In genomic region chr6:88044530-88044929, GRCh38 we compare ENCODE assay signal across 37 cellular contexts. TPM values are rescaled to one million over a fixed set of nuclear protein-coding genes. Genes with fewer than 3 reads are reported as not detected.
"Had no signal": no experiment of that assay in that cellular context is flagged by ENCODE, and none has a peak within 500 bp of the region (broad histone marks: within the 10 kb centered on the region; RNA-seq: fewer than 3 reads in every experiment).

No MANE protein-coding gene starts in this region.

- H3K27ac ChIP-seq: adrenal gland, body of pancreas, brain microvascular endothelial cell, breast epithelium, VCaP had no signal

- DNase-seq: activated B cell treated with CpG ODN at 0.5 μM for 24 hours; activated CD4-positive, alpha-beta memory T cell treated with anti-CD3 and anti-CD28 coated beads for 36 hours; activated CD4-positive, alpha-beta T cell treated with anti-CD3 and anti-CD28 coated beads for 4 hours; activated CD4-positive, alpha-beta T cell treated with anti-CD3 and anti-CD28 coated beads, Interleukin-2, amount 10 ng/mL, durations not matched to agents 24 days and 14 days; activated CD4-positive, alpha-beta T cell treated with anti-CD3 and anti-CD28 coated beads, Interleukin-2, amount 50 U/mL, for 1 hour; activated CD4-positive, alpha-beta T cell treated with anti-CD3 and anti-CD28 coated beads, Interleukin-2, amount 50 U/mL, for 4 hours; activated CD4-positive, CD25-positive, alpha-beta regulatory T cell treated with anti-CD3 and anti-CD28 coated beads, Interleukin-2, amount 50 U/mL, for 72 hours; activated CD8-positive, alpha-beta memory T cell treated with anti-CD3 and anti-CD28 coated beads, Interleukin-2, amount 50 U/mL, for 4 hours; activated CD8-positive, alpha-beta T cell treated with anti-CD3 and anti-CD28 coated beads for 36 hours; activated effector memory CD4-positive, alpha-beta T cell treated with anti-CD3 and anti-CD28 coated beads, Interleukin-2, amount 50 U/mL, for 16 hours; activated gamma-delta T cell treated with Interleukin-2 at 50 U/mL for 16 hours; activated naive CD4-positive, alpha-beta T cell; activated naive CD4-positive, alpha-beta T cell treated with anti-CD3 and anti-CD28 coated beads for 36 hours; activated naive CD4-positive, alpha-beta T cell treated with anti-CD3 and anti-CD28 coated beads, Interleukin-2, amount 50 U/mL, for 16 hours; activated naive CD8-positive, alpha-beta T cell treated with anti-CD3 and anti-CD28 coated beads for 36 hours; activated T-cell treated with anti-CD3 and anti-CD28 coated beads for 4 hours; activated T-cell treated with anti-CD3 and anti-CD28 coated beads, Interleukin-2, amount 50 U/mL, for 1 hour; activated T-cell treated with anti-CD3 and anti-CD28 coated beads, Interleukin-2, amount 50 U/mL, for 4 hours; activated T-cell treated with anti-CD3 and anti-CD28 coated beads, Interleukin-2, amount 50 U/mL, for 72 hours; adrenal gland; amniotic stem cell; aorta; body of pancreas; brain microvascular endothelial cell; central memory CD4-positive, alpha-beta T cell; T-helper 2 cell; T-helper 9 cell had no signal

- H3K9me3 ChIP-seq: adrenal gland, body of pancreas had no signal

- H3K36me3 Mint-ChIP-seq: activated CD4-positive, alpha-beta memory T cell treated with anti-CD3 and anti-CD28 coated beads for 36 hours had no signal

- H3K36me3 ChIP-seq: adrenal gland, brain microvascular endothelial cell, breast epithelium had no signal

- H3K4me3 ChIP-seq: adrenal gland, body of pancreas, breast epithelium had no signal

- H3K4me3 Mint-ChIP-seq: activated B cell treated with CpG ODN at 0.5 μM for 24 hours; activated CD4-positive, alpha-beta memory T cell treated with anti-CD3 and anti-CD28 coated beads for 36 hours; activated CD4-positive, alpha-beta T cell treated with anti-CD3 and anti-CD28 coated beads, Interleukin-2, amount 10 ng/mL, durations not matched to agents 24 days and 14 days; activated CD8-positive, alpha-beta T cell treated with anti-CD3 and anti-CD28 coated beads for 36 hours; activated naive CD4-positive, alpha-beta T cell treated with anti-CD3 and anti-CD28 coated beads for 36 hours; activated naive CD8-positive, alpha-beta T cell treated with anti-CD3 and anti-CD28 coated beads for 36 hours; activated T-cell treated with anti-CD3 and anti-CD28 coated beads, Interleukin-2, amount 50 U/mL, for 4 hours; activated T-cell treated with anti-CD3 and anti-CD28 coated beads, Interleukin-2, amount 50 U/mL, for 72 hours; activated T-helper 1 cell treated with anti-CD3 and anti-CD28 coated beads, Interleukin-12 subunit alpha, Interleukin-12 subunit beta, Interleukin-2, Interleukin-4 antibody, amounts not matched to agents 30 ng/mL and 10 ng/mL and 1 ng/mL, durations not matched to agents 14 hours and 24 hours and 36 hours; activated T-helper 17 cell treated with anti-CD3 and anti-CD28 coated beads, Interleukin-2, amount 50 U/mL, for 72 hours; T-helper 2 cell treated with Interferon-gamma antibody and Interleukin-4, amounts not matched to agents 5 μg/mL and 100 μg/mL, for 36 hours had no signal

- H3K4me1 ChIP-seq: adrenal gland, body of pancreas, breast epithelium had no signal

- H3K27ac Mint-ChIP-seq: activated B cell treated with CpG ODN at 0.5 μM for 24 hours; activated CD4-positive, alpha-beta memory T cell treated with anti-CD3 and anti-CD28 coated beads for 36 hours; activated CD4-positive, alpha-beta T cell treated with anti-CD3 and anti-CD28 coated beads, Interleukin-2, amount 10 ng/mL, durations not matched to agents 24 days and 14 days; activated CD8-positive, alpha-beta T cell treated with anti-CD3 and anti-CD28 coated beads for 36 hours; activated naive CD4-positive, alpha-beta T cell treated with anti-CD3 and anti-CD28 coated beads for 36 hours; activated naive CD4-positive, alpha-beta T cell treated with anti-CD3 and anti-CD28 coated beads, Interleukin-2, amount 50 U/mL, for 72 hours; activated naive CD8-positive, alpha-beta T cell treated with anti-CD3 and anti-CD28 coated beads for 36 hours; activated T-cell treated with anti-CD3 and anti-CD28 coated beads, Interleukin-2, amount 50 U/mL, for 72 hours; activated T-helper 1 cell treated with anti-CD3 and anti-CD28 coated beads, Interleukin-12 subunit alpha, Interleukin-12 subunit beta, Interleukin-2, Interleukin-4 antibody, amounts not matched to agents 30 ng/mL and 10 ng/mL and 1 ng/mL, durations not matched to agents 14 hours and 24 hours and 36 hours; activated T-helper 17 cell treated with anti-CD3 and anti-CD28 coated beads, Interleukin-2, amount 50 U/mL, for 72 hours; T-helper 2 cell treated with Interferon-gamma antibody and Interleukin-4, amounts not matched to agents 5 μg/mL and 100 μg/mL, for 36 hours had no signal

- H3K4me1 Mint-ChIP-seq: activated B cell treated with CpG ODN at 0.5 μM for 24 hours; activated CD4-positive, alpha-beta T cell treated with anti-CD3 and anti-CD28 coated beads, Interleukin-2, amount 10 ng/mL, durations not matched to agents 24 days and 14 days; activated naive CD8-positive, alpha-beta T cell treated with anti-CD3 and anti-CD28 coated beads for 36 hours; activated T-helper 17 cell treated with anti-CD3 and anti-CD28 coated beads, Interleukin-2, amount 50 U/mL, for 72 hours had no signal

- H3K27me3 ChIP-seq: body of pancreas, brain microvascular endothelial cell, breast epithelium had no signal

- ATAC-seq: activated CD8-positive, alpha-beta T cell treated with anti-CD3 and anti-CD28 coated beads for 36 hours; activated naive CD4-positive, alpha-beta T cell treated with anti-CD3 and anti-CD28 coated beads, Interleukin-2, amount 50 U/mL, for 72 hours; activated T-cell treated with anti-CD3 and anti-CD28 coated beads, Interleukin-2, amount 50 U/mL, for 4 hours; activated T-cell treated with anti-CD3 and anti-CD28 coated beads, Interleukin-2, amount 50 U/mL, for 72 hours; activated T-helper 17 cell treated with anti-CD3 and anti-CD28 coated beads, Interleukin-2, amount 50 U/mL, for 72 hours; body of pancreas had no signal

- H3K9me3 Mint-ChIP-seq: activated B cell treated with CpG ODN at 0.5 μM for 24 hours; activated CD4-positive, alpha-beta memory T cell treated with anti-CD3 and anti-CD28 coated beads for 36 hours; activated CD4-positive, alpha-beta T cell treated with anti-CD3 and anti-CD28 coated beads, Interleukin-2, amount 10 ng/mL, durations not matched to agents 24 days and 14 days; activated CD8-positive, alpha-beta T cell treated with anti-CD3 and anti-CD28 coated beads for 36 hours; activated naive CD4-positive, alpha-beta T cell treated with anti-CD3 and anti-CD28 coated beads for 36 hours; activated naive CD4-positive, alpha-beta T cell treated with anti-CD3 and anti-CD28 coated beads, Interleukin-2, amount 50 U/mL, for 72 hours; activated naive CD8-positive, alpha-beta T cell treated with anti-CD3 and anti-CD28 coated beads for 36 hours; activated T-cell treated with anti-CD3 and anti-CD28 coated beads, Interleukin-2, amount 50 U/mL, for 4 hours; activated T-helper 1 cell treated with anti-CD3 and anti-CD28 coated beads, Interleukin-12 subunit alpha, Interleukin-12 subunit beta, Interleukin-2, Interleukin-4 antibody, amounts not matched to agents 30 ng/mL and 10 ng/mL and 1 ng/mL, durations not matched to agents 14 hours and 24 hours and 36 hours; activated T-helper 17 cell treated with anti-CD3 and anti-CD28 coated beads, Interleukin-2, amount 50 U/mL, for 72 hours; T-helper 2 cell treated with Interferon-gamma antibody and Interleukin-4, amounts not matched to agents 5 μg/mL and 100 μg/mL, for 36 hours had no signal

RNA-seq across cellular contexts. Expression of gene SPACA1, which starts 3.1 kb away (rescaled TPM):
- total RNA-seq: activated B cell treated with CpG ODN at 0.5 μM for 24 hours; activated CD4-positive, alpha-beta memory T cell treated with anti-CD3 and anti-CD28 coated beads for 36 hours; activated CD4-positive, alpha-beta T cell treated with anti-CD3 and anti-CD28 coated beads, Interleukin-2, amount 10 ng/mL, durations not matched to agents 24 days and 14 days; activated CD8-positive, alpha-beta memory T cell treated with anti-CD3 and anti-CD28 coated beads for 36 hours; activated CD8-positive, alpha-beta T cell treated with anti-CD3 and anti-CD28 coated beads for 36 hours; activated naive CD4-positive, alpha-beta T cell treated with anti-CD3 and anti-CD28 coated beads for 36 hours; activated naive CD4-positive, alpha-beta T cell treated with anti-CD3 and anti-CD28 coated beads, Interleukin-2, amount 50 U/mL, for 72 hours; activated naive CD8-positive, alpha-beta T cell treated with anti-CD3 and anti-CD28 coated beads for 36 hours; activated T-cell treated with anti-CD3 and anti-CD28 coated beads, Interleukin-2, amount 50 U/mL, for 4 hours; activated T-cell treated with anti-CD3 and anti-CD28 coated beads, Interleukin-2, amount 50 U/mL, for 72 hours; activated T-helper 1 cell treated with anti-CD3 and anti-CD28 coated beads, Interleukin-12 subunit alpha, Interleukin-12 subunit beta, Interleukin-2, Interleukin-4 antibody, amounts not matched to agents 30 ng/mL and 10 ng/mL and 1 ng/mL, durations not matched to agents 14 hours and 24 hours and 36 hours; activated T-helper 17 cell treated with anti-CD3 and anti-CD28 coated beads, Interleukin-2, amount 50 U/mL, for 72 hours; adrenal gland; aorta; astrocyte; body of pancreas; breast epithelium; cardiac septum; cerebellum had no signal
